ENCODE assay signal across 24 cellular contexts in the genomic region with DNA sequence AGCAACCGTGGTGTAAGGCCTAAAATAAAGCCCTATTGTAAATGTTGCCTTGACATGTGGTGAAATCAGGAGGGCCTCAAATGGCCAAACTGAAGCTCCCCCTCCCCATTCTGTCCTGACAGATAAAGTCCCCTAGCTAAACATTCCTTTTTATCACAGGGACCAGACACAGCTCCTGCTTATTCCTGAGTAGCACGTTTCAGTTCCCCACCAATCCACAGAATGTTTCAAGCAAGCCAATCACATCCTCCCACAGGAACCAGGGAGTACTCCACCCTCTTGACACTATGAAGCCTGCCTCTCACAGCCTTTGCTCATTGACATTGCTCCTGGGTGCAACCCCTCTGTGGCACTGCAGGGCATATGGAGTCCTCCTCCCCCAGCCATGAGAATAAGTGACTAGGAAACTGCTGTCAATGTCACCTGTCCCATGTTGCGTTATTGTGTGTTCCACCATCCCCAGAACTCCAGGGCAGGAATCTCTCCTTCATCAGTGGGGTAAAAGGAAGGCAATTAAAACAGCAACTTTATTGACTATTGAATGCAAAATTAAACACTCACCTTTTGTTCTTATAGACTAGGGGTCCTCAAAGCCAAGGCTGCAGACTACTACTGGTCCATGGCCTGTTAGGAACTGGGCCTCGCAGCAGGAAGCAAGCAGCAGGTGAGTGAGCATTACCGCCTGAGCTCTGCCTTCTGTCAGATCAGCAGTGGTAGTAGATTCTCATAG.
"Had no signal": no experiment of that assay in that cellular context is flagged by ENCODE, and none has a peak within 500 bp of the region (broad histone marks: within the 10 kb centered on the region; RNA-seq: fewer than 3 reads in every experiment).

No MANE protein-coding gene starts in this region.

- H3K27me3 ChIP-seq: colonic mucosa, right lobe of liver, tibial nerve, upper lobe of left lung had no signal

- H3K27ac ChIP-seq: colonic mucosa, lower lobe of right lung, right lobe of liver, thoracic aorta, tibial nerve, upper lobe of left lung had no signal

- ATAC-seq: left colon; left ventricle myocardium superior; lower lobe of right lung; naive thymus-derived CD4-positive, alpha-beta T cell; right lobe of liver; stimulated activated naive B cell treated with anti-CD40 and anti-IgM and Interleukin-4, amounts not matched to agents 10 μg/mL and 1 μg/mL and 100 μg/mL, for 72 hours had no signal

- H3K36me3 ChIP-seq: colonic mucosa, lower lobe of right lung, right lobe of liver, thoracic aorta, tibial nerve, upper lobe of left lung had no signal

- H3K4me3 Mint-ChIP-seq: dendritic cell treated with granulocyte-macrophage colony-stimulating factor and Interleukin-4, amounts not matched to agents 40 ng/mL and 50 ng/mL, for 4 days; immature natural killer cell; mesothelial cell of epicardium; naive thymus-derived CD4-positive, alpha-beta T cell; nephron; stimulated activated naive B cell treated with anti-CD40 and anti-IgM and Interleukin-4, amounts not matched to agents 10 μg/mL and 1 μg/mL and 100 μg/mL, for 72 hours; stimulated activated naive CD8-positive, alpha-beta T cell treated with anti-CD3 and anti-CD28 coated beads, Interleukin-15, Interleukin-2, amounts not matched to agents 100 ng/mL and 50 ng/mL, for 24 hours had no signal

- H3K36me3 Mint-ChIP-seq: immature natural killer cell; naive thymus-derived CD4-positive, alpha-beta T cell; stimulated activated naive B cell treated with anti-CD40 and anti-IgM and Interleukin-4, amounts not matched to agents 10 μg/mL and 1 μg/mL and 100 μg/mL, for 72 hours had no signal

- DNase-seq: colonic mucosa; effector memory CD4-positive, alpha-beta T cell; hypothalamus; immature natural killer cell; islet precursor cell; kidney glomerular epithelial cell; left colon; left ventricle myocardium superior; lower lobe of right lung; naive thymus-derived CD4-positive, alpha-beta T cell; nucleus accumbens; retina; right lobe of liver; small intestine; stimulated activated CD4-positive, alpha-beta T cell treated with anti-CD3 and anti-CD28 coated beads, Interleukin-15, amount 100 ng/mL, for 24 hours; stimulated activated CD4-positive, alpha-beta T cell treated with anti-CD3 and anti-CD28 coated beads, Interleukin-2, amount 100 ng/mL, for 48 hours; stimulated activated naive B cell treated with anti-CD40 and anti-IgM and Interleukin-4, amounts not matched to agents 10 μg/mL and 1 μg/mL and 100 μg/mL, for 72 hours; upper lobe of left lung had no signal

- H3K4me1 Mint-ChIP-seq: immature natural killer cell; naive thymus-derived CD4-positive, alpha-beta T cell; stimulated activated naive B cell treated with anti-CD40 and anti-IgM and Interleukin-4, amounts not matched to agents 10 μg/mL and 1 μg/mL and 100 μg/mL, for 72 hours had no signal

- H3K9me3 Mint-ChIP-seq: dendritic cell treated with granulocyte-macrophage colony-stimulating factor and Interleukin-4, amounts not matched to agents 40 ng/mL and 50 ng/mL, for 4 days; immature natural killer cell; mesothelial cell of epicardium; nephron; stimulated activated naive B cell treated with anti-CD40 and anti-IgM and Interleukin-4, amounts not matched to agents 10 μg/mL and 1 μg/mL and 100 μg/mL, for 72 hours; stimulated activated naive CD8-positive, alpha-beta T cell treated with anti-CD3 and anti-CD28 coated beads, Interleukin-15, Interleukin-2, amounts not matched to agents 100 ng/mL and 50 ng/mL, for 24 hours had no signal

- H3K4me1 ChIP-seq: colonic mucosa, lower lobe of right lung, right lobe of liver, tibial nerve, upper lobe of left lung had no signal

- H3K9me3 ChIP-seq: colonic mucosa, lower lobe of right lung, right lobe of liver, thoracic aorta, tibial nerve, upper lobe of left lung had no signal

- H3K4me3 ChIP-seq: colonic mucosa, lower lobe of right lung, right lobe of liver, thoracic aorta, tibial nerve, upper lobe of left lung had no signal

- H3K27me3 Mint-ChIP-seq: dendritic cell treated with granulocyte-macrophage colony-stimulating factor and Interleukin-4, amounts not matched to agents 40 ng/mL and 50 ng/mL, for 4 days; stimulated activated naive B cell treated with anti-CD40 and anti-IgM and Interleukin-4, amounts not matched to agents 10 μg/mL and 1 μg/mL and 100 μg/mL, for 72 hours had no signal

- H3K27ac Mint-ChIP-seq: dendritic cell treated with granulocyte-macrophage colony-stimulating factor and Interleukin-4, amounts not matched to agents 40 ng/mL and 50 ng/mL, for 4 days; immature natural killer cell; mesothelial cell of epicardium; naive thymus-derived CD4-positive, alpha-beta T cell; stimulated activated naive B cell treated with anti-CD40 and anti-IgM and Interleukin-4, amounts not matched to agents 10 μg/mL and 1 μg/mL and 100 μg/mL, for 72 hours; stimulated activated naive CD8-positive, alpha-beta T cell treated with anti-CD3 and anti-CD28 coated beads, Interleukin-15, Interleukin-2, amounts not matched to agents 100 ng/mL and 50 ng/mL, for 24 hours had no signal
